ENCODE assay signal across 22 cellular contexts in genomic region chr3:98460220-98460619, GRCh38. TPM values are rescaled to one million over a fixed set of nuclear protein-coding genes. Genes with fewer than 3 reads are reported as not detected.
A peak's percentile ranks its signal among the peaks of the same experiment; 100 is the strongest.
DNase-seq lines count a peak whose midpoint lies in the region; ATAC-seq, FAIRE-seq and TF ChIP-seq lines count a peak whose summit lies in the region.
"Had no signal": no experiment of that assay in that cellular context is flagged by ENCODE, and none has a peak within 500 bp of the region (broad histone marks: within the 10 kb centered on the region; RNA-seq: fewer than 3 reads in every experiment).

No MANE protein-coding gene starts in this region.

- ATAC-seq in activated CD8-positive, alpha-beta memory T cell treated with anti-CD3 and anti-CD28 coated beads, Interleukin-2, amount 10 ng/mL, durations not matched to agents 7 days and 5 days, result peak; percentile 47
- ATAC-seq in GM19351 (IDR thresholded peaks at IDR 0.05; ENCODE audit: unreplicated experiment) (peak; percentile 69), HG03469 (IDR thresholded peaks at IDR 0.05; ENCODE audit: unreplicated experiment) (peak; percentile 62), GM12878 (peak; percentile 52; the same call in 2 of the 3 replicates)
- ATAC-seq: HCT116, SK-N-SH treated with all-trans-retinoic acid at 6 μM for 48 hours had no signal

- SMC1A ChIA-PET in GM12878 (lab: Charles Lee; ENCODE audit: uncharacterized antibody, unreplicated experiment), result interaction anchor here (0.7 to 3.5 kb wide), 6 partner anchors 15 to 43 kb away, joined by 3 to 10 read pairs (median 3); no protein-coding TSS in a partner anchor

- BruUV-seq in GM12878 (replicated peaks; lab: Mats Ljungman, UMichigan), result no TSS peak

- no peak overlapping the region for H3K4me2 ChIP-seq in GM12878 (ENCODE audit: control insufficient read depth, insufficient read depth)
- no peak overlapping the region for H3K4me2 ChIP-seq in MM.1S (ENCODE audit: low read depth, low read length)

- POLR2A ChIA-PET in GM12878 (lab: Charles Lee), result no interaction called here

- H3K4me3 Mint-ChIP-seq in activated CD8-positive, alpha-beta memory T cell treated with anti-CD3 and anti-CD28 coated beads, Interleukin-2, amount 10 ng/mL, durations not matched to agents 7 days and 5 days, result no peak overlapping the region
- H3K4me3 Mint-ChIP-seq: CD8-positive, alpha-beta memory T cell had no signal

- H3K27me3 ChIP-seq in GM12878 (replicated peaks in 1 of 2; ENCODE audit: control insufficient read depth in 2 of 2, insufficient read depth in 2 of 2, low read length in 1 of 2), result no peaks in the 10 kb centered on the region
- no peaks in the 10 kb centered on the region for H3K27me3 ChIP-seq in MM.1S (replicated peaks; ENCODE audit: insufficient read depth, low read length)
- H3K27me3 ChIP-seq: Peyer's patch had no signal

- no peak for TF ChIP-seq RAD21 in GM12878 (IDR thresholded peaks at IDR 0.05; ENCODE audit: insufficient read depth, low read depth, low read length)

- RAD21 ChIA-PET in GM12878 (lab: Charles Lee; ENCODE audit: unreplicated experiment), result no interaction called here

- no peak for DNase-seq in activated CD8-positive, alpha-beta memory T cell treated with anti-CD3 and anti-CD28 coated beads, Interleukin-2, amount 10 ng/mL, durations not matched to agents 7 days and 5 days
- no peak for DNase-seq in activated CD8-positive, alpha-beta memory T cell treated with anti-CD3 and anti-CD28 coated beads, Interleukin-2, amount 50 U/mL, for 4 hours
- DNase-seq in GM12878 (ENCODE audit: low read depth, low spot score), result no peak
- DNase-seq in effector CD8-positive, alpha-beta T cell (lab: John Stamatoyannopoulos, UW), result no peak
- no peak for DNase-seq in MM.1S
- no peak for DNase-seq in NK-92 treated with Interleukin-12 subunit alpha and Interleukin-12 subunit beta, amount 100 ng/mL, for 24 hours (lab: John Stamatoyannopoulos, UW)
- DNase-seq: CD8-positive, alpha-beta memory T cell; GDM1; NCI-H1092 treated with DMSO at 0.1 percent for 48 hours; NCI-H146; NCI-H2029; NCI-H2227 treated with DMSO at 0.1 percent for 48 hours; NCI-H510A; Peyer's patch had no signal

- H3K27me3 Mint-ChIP-seq in activated CD8-positive, alpha-beta memory T cell treated with anti-CD3 and anti-CD28 coated beads, Interleukin-2, amount 10 ng/mL, durations not matched to agents 7 days and 5 days, result no peaks in the 10 kb centered on the region

- H3K27ac ChIP-seq in GM12878 (ENCODE audit: control insufficient read depth, insufficient read depth) (no peak overlapping the region), MM.1S (ENCODE audit: low read length) (no peak overlapping the region)
- H3K27ac ChIP-seq: C4-2B, Peyer's patch had no signal

- no peaks in the 10 kb centered on the region for H3K4me1 ChIP-seq in GM12878 (ENCODE audit: control insufficient read depth, insufficient read depth, low read length)
- no peaks in the 10 kb centered on the region for H3K4me1 ChIP-seq in MM.1S (ENCODE audit: low read length)
- H3K4me1 ChIP-seq: Peyer's patch had no signal

- H3F3A ChIP-seq in MM.1S (ENCODE audit: insufficient read depth, low read length), result no peaks in the 10 kb centered on the region

- no peak for TF ChIP-seq EP300 in GM12878 (IDR thresholded peaks at IDR 0.05; ENCODE audit: borderline replicate concordance in 1 of 2, control insufficient read depth in 1 of 2, low read depth in 2 of 2, low read length in 2 of 2)

- H3K9me2 ChIP-seq in MM.1S (replicated peaks; ENCODE audit: insufficient read depth, low read length), result no peaks in the 10 kb centered on the region

- H3K79me2 ChIP-seq in GM12878 (ENCODE audit: control insufficient read depth, insufficient read depth, low read length) (no peaks in the 10 kb centered on the region), MM.1S (ENCODE audit: low read length) (no peaks in the 10 kb centered on the region)

- H3K9me3 Mint-ChIP-seq in activated CD8-positive, alpha-beta memory T cell treated with anti-CD3 and anti-CD28 coated beads, Interleukin-2, amount 10 ng/mL, durations not matched to agents 7 days and 5 days (ENCODE audit: low read depth), result peaks cover 2% of the 10 kb centered on the region

- TF ChIP-seq CTCF in GM12878 (IDR thresholded peaks at IDR 0.05 in 2 of 3, conservative IDR thresholded peaks at IDR 0.05 in 1 of 3; ENCODE audit: control insufficient read depth in 2 of 3, extremely low read depth in 1 of 3, insufficient read depth in 1 of 3, low read depth in 3 of 3, low read length in 3 of 3) (no peak), MM.1S (IDR thresholded peaks at IDR 0.05; ENCODE audit: low read length) (no peak)

- H2AFZ ChIP-seq in GM12878 (ENCODE audit: control insufficient read depth, low read depth, low read length) (no peak overlapping the region), MM.1S (ENCODE audit: low read length) (no peak overlapping the region)

- peaks cover 7% of the 10 kb centered on the region for H3K4me1 Mint-ChIP-seq in activated CD8-positive, alpha-beta memory T cell treated with anti-CD3 and anti-CD28 coated beads, Interleukin-2, amount 10 ng/mL, durations not matched to agents 7 days and 5 days

- in situ Hi-C loops in GM12878 (cut with MboI), result no loop called here

- H3K4me3 ChIP-seq in GM12878 (no peak overlapping the region), MM.1S (ENCODE audit: low read length) (no peak overlapping the region)
- H3K4me3 ChIP-seq: Peyer's patch had no signal

- H4K20me1 ChIP-seq in GM12878 (ENCODE audit: control insufficient read depth, insufficient read depth) (no peaks in the 10 kb centered on the region), MM.1S (ENCODE audit: insufficient read depth, low read length) (no peaks in the 10 kb centered on the region)

- H3K9ac ChIP-seq in GM12878 (ENCODE audit: control insufficient read depth, insufficient read depth, low read length), result no peak overlapping the region
- H3K9ac ChIP-seq in MM.1S (ENCODE audit: low read length), result no peak overlapping the region

- intact Hi-C loops in GM12878 (cut with micrococcal nuclease; ENCODE audit: unreplicated experiment), result no loop called here

- TF ChIP-seq POLR2A in GM12878 (IDR thresholded peaks at IDR 0.05; ENCODE audit: low read depth, low read length), result no peak

- H3K27ac Mint-ChIP-seq in activated CD8-positive, alpha-beta memory T cell treated with anti-CD3 and anti-CD28 coated beads, Interleukin-2, amount 10 ng/mL, durations not matched to agents 7 days and 5 days, result no peak overlapping the region

- no peaks in the 10 kb centered on the region for H3K36me3 ChIP-seq in GM12878 (ENCODE audit: control insufficient read depth in 2 of 2, insufficient read depth in 2 of 2, low read length in 1 of 2)
- no peaks in the 10 kb centered on the region for H3K36me3 ChIP-seq in MM.1S (replicated peaks; ENCODE audit: insufficient read depth, low read length)
- H3K36me3 ChIP-seq: Peyer's patch had no signal

- H3K9me3 ChIP-seq in GM12878 (replicated peaks; ENCODE audit: control insufficient read depth, insufficient read depth, low read length) (no peaks in the 10 kb centered on the region; the same call in 2 of the 3 replicates), MM.1S (replicated peaks; ENCODE audit: insufficient read depth, low read length) (no peaks in the 10 kb centered on the region)
- H3K9me3 ChIP-seq: Peyer's patch had no signal

- CTCF ChIA-PET in activated CD8-positive, alpha-beta memory T cell treated with anti-CD3 and anti-CD28 coated beads, Interleukin-2, amount 10 ng/mL, durations not matched to agents 7 days and 5 days (lab: Charles Lee), result no interaction called here
- CTCF ChIA-PET in GM12878 (lab: Yijun Ruan, JAX), result no interaction called here

- no peak for FAIRE-seq in GM12878 (lab: Jason Lieb, UNC)
- FAIRE-seq: H1 had no signal

- peaks cover 8% of the 10 kb centered on the region for H3K36me3 Mint-ChIP-seq in activated CD8-positive, alpha-beta memory T cell treated with anti-CD3 and anti-CD28 coated beads, Interleukin-2, amount 10 ng/mL, durations not matched to agents 7 days and 5 days

TF ChIP-seq in GM12878, 131 proteins besides CTCF, POLR2A, EP300 and RAD21 (continues in another document):
- no peak for TF ChIP-seq SREBF1 (IDR thresholded peaks at IDR 0.05; ENCODE audit: low read length)

RNA-seq across cellular contexts. Expression of gene OR5K1, which starts 2.8 kb away (rescaled TPM):
- not detected for total RNA-seq in activated CD8-positive, alpha-beta memory T cell treated with anti-CD3 and anti-CD28 coated beads, Interleukin-2, amount 10 ng/mL, durations not matched to agents 7 days and 5 days
- total RNA-seq in GM12878 (2013; cell fraction: nucleolus; rRNA removed), result 86.6 and 90.9 TPM in 2 replicates
- total RNA-seq in GM12878 (2014; rRNA removed), result not detected in 2 replicates
- not detected in 2 replicates for total RNA-seq in GM12878 (2014; rRNA removed; fragmentation: Illumina TruSeq; extraction: Trizol)
- not detected in 2 replicates for total RNA-seq in GM12878 (2021)
- not detected for polyA plus RNA-seq in GM12878 (2011; ENCODE audit: low read depth)
- polyA plus RNA-seq in GM12878 (2011; rRNA removed), result 0.50 and 1.2 TPM in 2 replicates
- 0.03 and 0.04 TPM in 2 replicates for polyA plus RNA-seq in GM12878 (2011; cell fraction: cytosol; rRNA removed)
- 1.3 and 1.9 TPM in 2 replicates for polyA plus RNA-seq in GM12878 (2011; cell fraction: nucleus; rRNA removed)
- polyA plus RNA-seq in GM12878 (2012), result not detected in 2 replicates
- not detected in 2 replicates for polyA plus RNA-seq in GM12878 (2014; fragmentation: Illumina TruSeq; extraction: Trizol)
- not detected for polyA plus RNA-seq in GM12878 (2014; fragmentation: Nextera tagmentation; extraction: Ambion mirVana)
- polyA plus RNA-seq in GM12878 (2014; rRNA removed), result not detected in 2 replicates
- polyA plus RNA-seq in GM12878 (2016; fragmentation: Nextera tagmentation; extraction: Ambion mirVana), result not detected
- polyA minus RNA-seq in GM12878 (2011; rRNA and poly(A)+ RNA removed), result 4.1 TPM in 2 replicates
- polyA minus RNA-seq in GM12878 (2011; cell fraction: cytosol; rRNA and poly(A)+ RNA removed), result not detected in 2 replicates
- polyA minus RNA-seq in GM12878 (2011; cell fraction: nucleus; rRNA and poly(A)+ RNA removed), result 6.9 and 7.4 TPM in 2 replicates
- total RNA-seq: A172; CD8-positive, alpha-beta memory T cell; H1; MCF 10A; Peyer's patch had no signal
- polyA plus RNA-seq: CD8-positive, alpha-beta memory T cell; H1 had no signal

RNA-seq across cellular contexts. Expression of gene OR5K2, which starts 37.3 kb away (rescaled TPM):
- not detected for total RNA-seq in activated CD8-positive, alpha-beta memory T cell treated with anti-CD3 and anti-CD28 coated beads, Interleukin-2, amount 10 ng/mL, durations not matched to agents 7 days and 5 days
- 20.7 and 21.6 TPM in 2 replicates for total RNA-seq in GM12878 (2013; cell fraction: nucleolus; rRNA removed)
- total RNA-seq in GM12878 (2014; rRNA removed) (not detected in 2 replicates), GM12878 (2014; rRNA removed; fragmentation: Illumina TruSeq; extraction: Trizol) (not detected in 2 replicates), GM12878 (2021) (not detected in 2 replicates)
- not detected for polyA plus RNA-seq in GM12878 (2011; ENCODE audit: low read depth)
- polyA plus RNA-seq in GM12878 (2011; rRNA removed) (0.12 and 0.14 TPM in 2 replicates), GM12878 (2014; fragmentation: Illumina TruSeq; extraction: Trizol) (not detected in 2 replicates), GM12878 (2014; fragmentation: Nextera tagmentation; extraction: Ambion mirVana) (not detected), GM12878 (2014; rRNA removed) (not detected in 2 replicates), GM12878 (2016; fragmentation: Nextera tagmentation; extraction: Ambion mirVana) (not detected)
- polyA plus RNA-seq in GM12878 (2011; cell fraction: cytosol; rRNA removed), result not detected in 2 replicates
- 0.58 and 0.75 TPM in 2 replicates for polyA plus RNA-seq in GM12878 (2011; cell fraction: nucleus; rRNA removed)
- 0.11 TPM in 1 of 2 replicates, not detected in the other for polyA plus RNA-seq in GM12878 (2012)
- 1.3 and 2.9 TPM in 2 replicates for polyA minus RNA-seq in GM12878 (2011; rRNA and poly(A)+ RNA removed)
- polyA minus RNA-seq in GM12878 (2011; cell fraction: cytosol; rRNA and poly(A)+ RNA removed), result not detected in 2 replicates
- 4.7 and 5.0 TPM in 2 replicates for polyA minus RNA-seq in GM12878 (2011; cell fraction: nucleus; rRNA and poly(A)+ RNA removed)
- total RNA-seq: A172; CD8-positive, alpha-beta memory T cell; H1; MCF 10A; Peyer's patch had no signal
- polyA plus RNA-seq: CD8-positive, alpha-beta memory T cell; H1 had no signal
